In genomic region chr14:105696393-105696792, GRCh38 we compare ENCODE assay signal across 8 cellular contexts.
DNase-seq lines count a peak whose midpoint lies in the region; ATAC-seq and TF ChIP-seq lines count a peak whose summit lies in the region.
"Not testable (repeated sequence)": the region's sequence is repeated elsewhere in the genome, so short reads cannot be mapped to it uniquely, and the experiment has no call there.

No MANE protein-coding gene starts in this region.

- POLR2A ChIA-PET in activated CD8-positive, alpha-beta T cell treated with anti-CD3 and anti-CD28 coated beads for 36 hours (lab: Charles Lee) = not testable (repeated sequence)

- H3K27me3 Mint-ChIP-seq in activated CD8-positive, alpha-beta T cell treated with anti-CD3 and anti-CD28 coated beads for 36 hours = peaks cover 13% of the 10 kb centered on the region
- not testable (repeated sequence) for H3K27me3 Mint-ChIP-seq in stimulated activated memory B cell treated with anti-CD40 and anti-IgM and Interleukin-4, amounts not matched to agents 10 μg/mL and 1 μg/mL and 100 μg/mL, for 72 hours

- TF ChIP-seq CTCF in activated CD8-positive, alpha-beta T cell treated with anti-CD3 and anti-CD28 coated beads for 36 hours (IDR thresholded peaks at IDR 0.05) = not testable (repeated sequence)

- CTCF ChIA-PET in activated CD8-positive, alpha-beta T cell treated with anti-CD3 and anti-CD28 coated beads for 36 hours (lab: Charles Lee) = not testable (repeated sequence)

- not testable (repeated sequence) for H3K36me3 Mint-ChIP-seq in activated CD8-positive, alpha-beta T cell treated with anti-CD3 and anti-CD28 coated beads for 36 hours (ENCODE audit: low read depth); stimulated activated memory B cell treated with anti-CD40 and anti-IgM and Interleukin-4, amounts not matched to agents 10 μg/mL and 1 μg/mL and 100 μg/mL, for 72 hours

- not testable (repeated sequence) for H3K4me1 Mint-ChIP-seq in activated CD8-positive, alpha-beta T cell treated with anti-CD3 and anti-CD28 coated beads for 36 hours (ENCODE audit: low read depth)
- peaks cover 57% of the 10 kb centered on the region for H3K4me1 Mint-ChIP-seq in stimulated activated memory B cell treated with anti-CD40 and anti-IgM and Interleukin-4, amounts not matched to agents 10 μg/mL and 1 μg/mL and 100 μg/mL, for 72 hours

- not testable (repeated sequence) for H3K27ac Mint-ChIP-seq in activated CD8-positive, alpha-beta T cell treated with anti-CD3 and anti-CD28 coated beads for 36 hours; stimulated activated memory B cell treated with anti-CD40 and anti-IgM and Interleukin-4, amounts not matched to agents 10 μg/mL and 1 μg/mL and 100 μg/mL, for 72 hours

- ATAC-seq in GM18511 (IDR thresholded peaks at IDR 0.05; ENCODE audit: unreplicated experiment) (peak; percentile 48), GM19328 (IDR thresholded peaks at IDR 0.05; ENCODE audit: unreplicated experiment) (peak; percentile 33), GM21515 (IDR thresholded peaks at IDR 0.05; ENCODE audit: unreplicated experiment) (peak; percentile 42), HG02642 (IDR thresholded peaks at IDR 0.05; ENCODE audit: poor library complexity, unreplicated experiment) (peak; percentile 46), HG03045 (IDR thresholded peaks at IDR 0.05; ENCODE audit: unreplicated experiment) (peak; percentile 47), HG03432 (IDR thresholded peaks at IDR 0.05; ENCODE audit: unreplicated experiment) (peak; percentile 52)
- peak; percentile 53 for ATAC-seq in activated CD8-positive, alpha-beta T cell treated with anti-CD3 and anti-CD28 coated beads for 36 hours
- ATAC-seq in stimulated activated memory B cell treated with anti-CD40 and anti-IgM and Interleukin-4, amounts not matched to agents 10 μg/mL and 1 μg/mL and 100 μg/mL, for 72 hours = peak; percentile 68

- not testable (repeated sequence) for H3K9me3 Mint-ChIP-seq in activated CD8-positive, alpha-beta T cell treated with anti-CD3 and anti-CD28 coated beads for 36 hours; stimulated activated memory B cell treated with anti-CD40 and anti-IgM and Interleukin-4, amounts not matched to agents 10 μg/mL and 1 μg/mL and 100 μg/mL, for 72 hours

- intact Hi-C loops in activated CD8-positive, alpha-beta T cell treated with anti-CD3 and anti-CD28 coated beads for 36 hours (cut with micrococcal nuclease) = not testable (repeated sequence)

- DNase-seq in activated CD8-positive, alpha-beta T cell treated with anti-CD3 and anti-CD28 coated beads for 36 hours = not testable (repeated sequence)

- not testable (repeated sequence) for H3K4me3 Mint-ChIP-seq in activated CD8-positive, alpha-beta T cell treated with anti-CD3 and anti-CD28 coated beads for 36 hours; stimulated activated memory B cell treated with anti-CD40 and anti-IgM and Interleukin-4, amounts not matched to agents 10 μg/mL and 1 μg/mL and 100 μg/mL, for 72 hours
